In genomic region chr11:21465920-21466319, GRCh38 we compare ENCODE assay signal across 28 cellular contexts.
"Had no signal": no experiment of that assay in that cellular context is flagged by ENCODE, and none has a peak within 500 bp of the region (broad histone marks: within the 10 kb centered on the region; RNA-seq: fewer than 3 reads in every experiment).

No MANE protein-coding gene starts in this region.

- H3K27me3 ChIP-seq: left lung, ovary, right atrium auricular region, right lobe of liver, tibial nerve, uterus had no signal

- H3K27me3 Mint-ChIP-seq: naive B cell; progenitor cell of endocrine pancreas; stimulated activated memory B cell treated with anti-CD40 and anti-IgM and Interleukin-4, amounts not matched to agents 10 μg/mL and 1 μg/mL and 100 μg/mL, for 72 hours; stimulated activated naive CD8-positive, alpha-beta T cell treated with anti-CD3 and anti-CD28 coated beads, Interleukin-15, amount 100 ng/mL, for 72 hours; type B pancreatic cell had no signal

- DNase-seq: hypothalamus; immature natural killer cell; kidney; left colon; left lung; lower lobe of right lung; mammary epithelial cell; mesenchymal stem cell; naive B cell; natural killer cell; ovary; right lobe of liver; stimulated activated CD4-positive, alpha-beta T cell treated with anti-CD3 and anti-CD28 coated beads, Interleukin-1b, Interleukin-23, amount 100 ng/mL, for 48 hours; stimulated activated CD4-positive, alpha-beta T cell treated with anti-CD3 and anti-CD28 coated beads, Interleukin-2, amount 100 ng/mL, for 48 hours; stimulated activated CD4-positive, alpha-beta T cell treated with anti-CD3 and anti-CD28 coated beads, Interleukin-4, amount 100 ng/mL, for 4 hours; stimulated activated CD8-positive, alpha-beta memory T cell treated with anti-CD3 and anti-CD28 coated beads, Interleukin-4, amount 100 ng/mL, for 48 hours; stimulated activated naive CD4-positive, alpha-beta T cell treated with Interleukin-2 at 50 U/mL for 16 hours; stimulated activated naive CD8-positive, alpha-beta T cell treated with anti-CD3 and anti-CD28 coated beads, Interleukin-15, amount 100 ng/mL, for 72 hours; substantia nigra; uterus had no signal

- H3K4me3 Mint-ChIP-seq: immature natural killer cell; mesothelial cell of epicardium; naive B cell; natural killer cell; stimulated activated memory B cell treated with anti-CD40 and anti-IgM and Interleukin-4, amounts not matched to agents 10 μg/mL and 1 μg/mL and 100 μg/mL, for 72 hours; stimulated activated naive CD8-positive, alpha-beta T cell treated with anti-CD3 and anti-CD28 coated beads, Interleukin-15, amount 100 ng/mL, for 72 hours; type B pancreatic cell had no signal

- H3K4me3 ChIP-seq: left lung, lower lobe of right lung, ovary, right atrium auricular region, right lobe of liver, smooth muscle cell, tibial nerve, uterus had no signal

- H3K36me3 ChIP-seq: left lung, lower lobe of right lung, ovary, right atrium auricular region, right lobe of liver, tibial nerve, uterus had no signal

- H3K27ac ChIP-seq: left lung, lower lobe of right lung, ovary, right atrium auricular region, right lobe of liver, tibial nerve, uterus had no signal

- H3K4me2 ChIP-seq: smooth muscle cell had no signal

- H3K4me1 Mint-ChIP-seq: immature natural killer cell; mesothelial cell of epicardium; naive B cell; natural killer cell; stimulated activated memory B cell treated with anti-CD40 and anti-IgM and Interleukin-4, amounts not matched to agents 10 μg/mL and 1 μg/mL and 100 μg/mL, for 72 hours; stimulated activated naive CD8-positive, alpha-beta T cell treated with anti-CD3 and anti-CD28 coated beads, Interleukin-15, amount 100 ng/mL, for 72 hours had no signal

- H3K27ac Mint-ChIP-seq: immature natural killer cell; mesothelial cell of epicardium; naive B cell; natural killer cell; progenitor cell of endocrine pancreas; stimulated activated memory B cell treated with anti-CD40 and anti-IgM and Interleukin-4, amounts not matched to agents 10 μg/mL and 1 μg/mL and 100 μg/mL, for 72 hours; stimulated activated naive CD8-positive, alpha-beta T cell treated with anti-CD3 and anti-CD28 coated beads, Interleukin-15, amount 100 ng/mL, for 72 hours; type B pancreatic cell had no signal

- ATAC-seq: left colon; left lung; lower lobe of right lung; natural killer cell; right lobe of liver; stimulated activated memory B cell treated with anti-CD40 and anti-IgM and Interleukin-4, amounts not matched to agents 10 μg/mL and 1 μg/mL and 100 μg/mL, for 72 hours; stimulated activated naive CD8-positive, alpha-beta T cell treated with anti-CD3 and anti-CD28 coated beads, Interleukin-15, amount 100 ng/mL, for 72 hours had no signal

- H3K9me3 Mint-ChIP-seq: mesothelial cell of epicardium; stimulated activated memory B cell treated with anti-CD40 and anti-IgM and Interleukin-4, amounts not matched to agents 10 μg/mL and 1 μg/mL and 100 μg/mL, for 72 hours; stimulated activated naive CD8-positive, alpha-beta T cell treated with anti-CD3 and anti-CD28 coated beads, Interleukin-15, amount 100 ng/mL, for 72 hours; type B pancreatic cell had no signal

- H3K36me3 Mint-ChIP-seq: immature natural killer cell; mesothelial cell of epicardium; naive B cell; natural killer cell; stimulated activated memory B cell treated with anti-CD40 and anti-IgM and Interleukin-4, amounts not matched to agents 10 μg/mL and 1 μg/mL and 100 μg/mL, for 72 hours; type B pancreatic cell had no signal

- H3K4me1 ChIP-seq: left lung, lower lobe of right lung, right atrium auricular region, right lobe of liver, tibial nerve, uterus had no signal

- FAIRE-seq: islet of Langerhans, kidney had no signal

- H3K9me3 ChIP-seq: left lung, lower lobe of right lung, ovary, right lobe of liver, tibial nerve, uterus had no signal
